ENCODE assay signal across 1 cellular context in genomic region chr6:30730611-30731435, GRCh38.
TF ChIP-seq lines count a peak whose summit lies in the region.

No MANE protein-coding gene starts in this region.

TF ChIP-seq in HepG2, 621 proteins besides CTCF, POLR2A, EP300 and RAD21 (continued from another document and continues in another):
- peak; percentile 72; the same call in 1 of the 2 replicates for TF ChIP-seq ZFP91 (CRISPR knock-in tag; IDR thresholded peaks at IDR 0.05; ENCODE audit: borderline replicate concordance)
- no peak for TF ChIP-seq ZNF549 (CRISPR knock-in tag; IDR thresholded peaks at IDR 0.05)
- peak; percentile 38; the same call in 1 of the 2 replicates for TF ChIP-seq MYC (CRISPR knock-in tag; IDR thresholded peaks at IDR 0.05; ENCODE audit: borderline replicate concordance)
- TF ChIP-seq ZNF691 (CRISPR knock-in tag; IDR thresholded peaks at IDR 0.05; ENCODE audit: borderline replicate concordance, low read depth), result 0 out of 2 replicates have a peak, but pooled peaks have one; percentile 40
- peak; percentile 59 for TF ChIP-seq ZFX (CRISPR knock-in tag; IDR thresholded peaks at IDR 0.05; ENCODE audit: low read depth)
- peak; percentile 77 for TF ChIP-seq RBFOX2 (IDR thresholded peaks at IDR 0.05; ENCODE audit: low read depth, low read length)
- no peak for TF ChIP-seq HIC2 (CRISPR knock-in tag; IDR thresholded peaks at IDR 0.05; ENCODE audit: low read depth)
- TF ChIP-seq RARA (CRISPR knock-in tag; IDR thresholded peaks at IDR 0.05), result peak; percentile 44; the same call in 1 of the 2 replicates
- TF ChIP-seq STAG1 (CRISPR knock-in tag; IDR thresholded peaks at IDR 0.05), result peak; percentile 94
- no peak for TF ChIP-seq PPARG (CRISPR knock-in tag; conservative IDR thresholded peaks at IDR 0.05)
- TF ChIP-seq ZSCAN31 (CRISPR knock-in tag; IDR thresholded peaks at IDR 0.05; ENCODE audit: low read depth), result peak; percentile 44
- TF ChIP-seq XRCC5 (optimal IDR thresholded peaks at IDR 0.05; ENCODE audit: low read length), result peak; percentile 82
- peak; percentile 41; the same call in 1 of the 2 replicates for TF ChIP-seq SOX5 (CRISPR knock-in tag; IDR thresholded peaks at IDR 0.05; ENCODE audit: borderline replicate concordance)
- TF ChIP-seq ZNF883 (CRISPR knock-in tag; IDR thresholded peaks at IDR 0.05; ENCODE audit: not compliant biosample characterization), result peak; percentile 72
- TF ChIP-seq HOXA3 (CRISPR knock-in tag; IDR thresholded peaks at IDR 0.05), result peak; percentile 79
- 0 out of 2 replicates have a peak, but pooled peaks have one; percentile 5 for TF ChIP-seq TBX2 (CRISPR knock-in tag; IDR thresholded peaks at IDR 0.05; ENCODE audit: borderline replicate concordance)
- TF ChIP-seq ZNF891 (CRISPR knock-in tag; IDR thresholded peaks at IDR 0.05), result peak; percentile 76
- 0 out of 2 replicates have a peak, but pooled peaks have one; percentile 42 for TF ChIP-seq ZNF274 (CRISPR knock-in tag; IDR thresholded peaks at IDR 0.05)
- peak; percentile 74 for TF ChIP-seq ZMYM4 (CRISPR knock-in tag; IDR thresholded peaks at IDR 0.05)
- TF ChIP-seq FOSL2 (CRISPR knock-in tag; IDR thresholded peaks at IDR 0.05), result peak; percentile 23; the same call in 1 of the 2 replicates
- TF ChIP-seq ZNF790 (CRISPR knock-in tag; IDR thresholded peaks at IDR 0.05; ENCODE audit: borderline replicate concordance), result no peak
- TF ChIP-seq ZBTB7A (CRISPR knock-in tag; IDR thresholded peaks at IDR 0.05), result peak; percentile 35; the same call in 1 of the 2 replicates
- TF ChIP-seq ATM (IDR thresholded peaks at IDR 0.05; ENCODE audit: borderline replicate concordance), result no peak
- TF ChIP-seq POGZ (CRISPR knock-in tag; IDR thresholded peaks at IDR 0.05), result peak; percentile 76
- TF ChIP-seq UBTF (CRISPR knock-in tag; IDR thresholded peaks at IDR 0.05), result peak; percentile 44; the same call in 1 of the 2 replicates
- TF ChIP-seq MXD3 (CRISPR knock-in tag; IDR thresholded peaks at IDR 0.05), result peak; percentile 66; the same call in 1 of the 2 replicates
- TF ChIP-seq MAX (IDR thresholded peaks at IDR 0.05), result peak; percentile 61; the same call in 1 of the 2 replicates
- peak; percentile 65 for TF ChIP-seq GABPB1 (CRISPR knock-in tag; IDR thresholded peaks at IDR 0.05)
- 0 out of 2 replicates have a peak, but pooled peaks have one; percentile 39 for TF ChIP-seq ELF3 (CRISPR knock-in tag; IDR thresholded peaks at IDR 0.05)
- TF ChIP-seq SNAPC2 (CRISPR knock-in tag; IDR thresholded peaks at IDR 0.05), result 0 out of 2 replicates have a peak, but pooled peaks have one; percentile 37
- TF ChIP-seq ZNF556 (CRISPR knock-in tag; IDR thresholded peaks at IDR 0.05; ENCODE audit: borderline replicate concordance), result 0 out of 2 replicates have a peak, but pooled peaks have one; percentile 20
- peak; percentile 76; the same call in 1 of the 2 replicates for TF ChIP-seq ZNF614 (CRISPR knock-in tag; IDR thresholded peaks at IDR 0.05; ENCODE audit: borderline replicate concordance)
- no peak for TF ChIP-seq ZNF138 (CRISPR knock-in tag; IDR thresholded peaks at IDR 0.05; ENCODE audit: low read depth)
- no peak for TF ChIP-seq JUND (CRISPR knock-in tag; IDR thresholded peaks at IDR 0.05)
- TF ChIP-seq ZNF407 (CRISPR knock-in tag; IDR thresholded peaks at IDR 0.05; ENCODE audit: not compliant biosample characterization), result peak; percentile 27
- 0 out of 2 replicates have a peak, but pooled peaks have one; percentile 24 for TF ChIP-seq THAP9 (CRISPR knock-in tag; IDR thresholded peaks at IDR 0.05; ENCODE audit: borderline replicate concordance)
- 0 out of 2 replicates have a peak, but pooled peaks have one; percentile 3 for TF ChIP-seq SAP130 (CRISPR knock-in tag; IDR thresholded peaks at IDR 0.05; ENCODE audit: low read depth)
- TF ChIP-seq ZNF350 (CRISPR knock-in tag; IDR thresholded peaks at IDR 0.05; ENCODE audit: borderline replicate concordance, low read depth), result peak; percentile 36; the same call in 1 of the 2 replicates
- TF ChIP-seq ZNF280B (CRISPR knock-in tag; IDR thresholded peaks at IDR 0.05; ENCODE audit: borderline replicate concordance), result peak; percentile 52; the same call in 1 of the 2 replicates
- peak; percentile 18; the same call in 1 of the 2 replicates for TF ChIP-seq NR2C2 (CRISPR knock-in tag; IDR thresholded peaks at IDR 0.05; ENCODE audit: borderline replicate concordance)
